Comparison of ENCODE assay signal across 8 cellular contexts in genomic region chr14:61662437-61663311, GRCh38. TPM values are rescaled to one million over a fixed set of nuclear protein-coding genes. Genes with fewer than 3 reads are reported as not detected.
DNase-seq lines count a peak whose midpoint lies in the region; ATAC-seq lines count a peak whose summit lies in the region.

No MANE protein-coding gene starts in this region.

- H3K9me3 Mint-ChIP-seq in activated T-cell treated with anti-CD3 and anti-CD28 coated beads, Interleukin-2, amount 50 U/mL, for 4 hours: peaks cover 6% of the 10 kb centered on the region

- H3K79me2 ChIP-seq in ACC112 (ENCODE audit: control insufficient read depth, insufficient read depth, low read length, unreplicated experiment): peaks cover 8% of the 10 kb centered on the region

- H3K27me3 ChIP-seq in ACC112 (ENCODE audit: insufficient read depth, low read length): no peaks in the 10 kb centered on the region

- intact Hi-C loops in left cardiac atrium (cut with DNase I): no loop called here

- H3K4me1 Mint-ChIP-seq in activated T-cell treated with anti-CD3 and anti-CD28 coated beads, Interleukin-2, amount 50 U/mL, for 4 hours (ENCODE audit: low read depth): peaks cover 63% of the 10 kb centered on the region

- peaks cover 46% of the 10 kb centered on the region for H3K4me1 ChIP-seq in ACC112 (ENCODE audit: control insufficient read depth, insufficient read depth, low read length, unreplicated experiment)

- peak overlapping the region; percentile 42 for H2AFZ ChIP-seq in ACC112 (ENCODE audit: low read length, unreplicated experiment)

- H3K4me3 Mint-ChIP-seq in activated T-cell treated with anti-CD3 and anti-CD28 coated beads, Interleukin-2, amount 50 U/mL, for 4 hours: peak overlapping the region; percentile 66

- no peaks in the 10 kb centered on the region for H3K27me3 Mint-ChIP-seq in activated T-cell treated with anti-CD3 and anti-CD28 coated beads, Interleukin-2, amount 50 U/mL, for 4 hours (ENCODE audit: low read depth)

- H3K36me3 Mint-ChIP-seq in activated T-cell treated with anti-CD3 and anti-CD28 coated beads, Interleukin-2, amount 50 U/mL, for 4 hours (ENCODE audit: insufficient read depth): no peaks in the 10 kb centered on the region

- H3K36me3 ChIP-seq in ACC112 (ENCODE audit: insufficient read depth, low read length): no peaks in the 10 kb centered on the region

- H3K4me3 ChIP-seq in ACC112 (ENCODE audit: low read depth, low read length): peak overlapping the region; percentile 44

- DNase-seq in NOMO-1 treated with DMSO at 0.1 percent for 48 hours (lab: John Stamatoyannopoulos, UW; ENCODE audit: unreplicated experiment): peak; percentile 95
- DNase-seq in activated T-cell treated with anti-CD3 and anti-CD28 coated beads, Interleukin-2, amount 50 U/mL, for 4 hours: peak; percentile 33
- no peak for DNase-seq in left cardiac atrium
- DNase-seq in stimulated activated CD4-positive, alpha-beta T cell treated with anti-CD3 and anti-CD28 coated beads, Interleukin-4, amount 100 ng/mL, for 1 hour: peak; percentile 19
- DNase-seq in OCI-M2 (lab: John Stamatoyannopoulos, UW; ENCODE audit: unreplicated experiment): no peak

- ATAC-seq in GM18519 (IDR thresholded peaks at IDR 0.05; ENCODE audit: low FRiP score, unreplicated experiment) (peak; percentile 90), HG02943 (IDR thresholded peaks at IDR 0.05; ENCODE audit: low read depth, unreplicated experiment) (peak; percentile 76), left cardiac atrium (peak; percentile 59 to 66)
- ATAC-seq in activated T-cell treated with anti-CD3 and anti-CD28 coated beads, Interleukin-2, amount 50 U/mL, for 4 hours: peak; percentile 79 to 82

- peak overlapping the region; percentile 93 for H3K27ac ChIP-seq in ACC112 (ENCODE audit: low read depth, low read length)

RNA-seq across cellular contexts. Expression of gene HIF1A, which starts 32.6 kb away (rescaled TPM):
- total RNA-seq in activated T-cell treated with anti-CD3 and anti-CD28 coated beads, Interleukin-2, amount 50 U/mL, for 4 hours: 100 to 1,000 TPM; 252 to 294 (median 274) TPM
- 100 to 1,000 TPM in 1 of 2 donors, 10 to 100 TPM in 1; 50.9 to 109 TPM for total RNA-seq in left cardiac atrium

Comparison
In these comparisons a context has a peak if more than half of its experiments do, and no peak if none do; other contexts are left out.
1. DNase-seq: peak in NOMO-1 treated with DMSO at 0.1 percent for 48 hours (single experiment), activated T-cell treated with anti-CD3 and anti-CD28 coated beads, Interleukin-2, amount 50 U/mL, for 4 hours (single experiment) and stimulated activated CD4-positive, alpha-beta T cell treated with anti-CD3 and anti-CD28 coated beads, Interleukin-4, amount 100 ng/mL, for 1 hour (single experiment); none in left cardiac atrium (single experiment) and OCI-M2 (single experiment).
2. Peak in every context shown above with its lines, with median percentiles within 50 percentile points of each other: ATAC-seq.